In genomic region chr17:38885728-38886642, GRCh38 we compare ENCODE assay signal across 9 cellular contexts. TPM values are rescaled to one million over a fixed set of nuclear protein-coding genes. Genes with fewer than 3 reads are reported as not detected.
DNase-seq lines count a peak whose midpoint lies in the region; ATAC-seq, FAIRE-seq and TF ChIP-seq lines count a peak whose summit lies in the region.
"Had no signal": no experiment of that assay in that cellular context is flagged by ENCODE, and none has a peak within 500 bp of the region (broad histone marks: within the 10 kb centered on the region; RNA-seq: fewer than 3 reads in every experiment).

No MANE protein-coding gene starts in this region.

- no peak overlapping the region for H2BK120ac ChIP-seq in H1 (replicated peaks; ENCODE audit: low read depth, low read length)

- no peaks in the 10 kb centered on the region for H3K9me3 ChIP-seq in DND-41 (ENCODE audit: insufficient read depth, low read length, severe bottlenecking)
- no peaks in the 10 kb centered on the region for H3K9me3 ChIP-seq in H1 (ENCODE audit: insufficient read depth in 2 of 2, low read depth in 1 of 2, low read length in 1 of 2)

- peaks cover 77% of the 10 kb centered on the region for H4K20me1 ChIP-seq in DND-41 (ENCODE audit: insufficient read depth, low read length)
- peaks cover 7 to 13% of the 10 kb centered on the region in 2 experiments for H4K20me1 ChIP-seq in H1 (replicated peaks in 1 of 2; ENCODE audit: control insufficient read depth in 1 of 2, insufficient read depth in 2 of 2, low read length in 2 of 2)

- no peak overlapping the region for H3K18ac ChIP-seq in H1 (ENCODE audit: extremely low read depth, low read length)

- H3K4me1 ChIP-seq in DND-41 (ENCODE audit: insufficient read depth, low read length) (no peaks in the 10 kb centered on the region), H1 (replicated peaks in 1 of 4; ENCODE audit: control insufficient read depth in 3 of 4, insufficient read depth in 4 of 4, low read length in 3 of 4) (peaks cover 14 to 32% (median 25%) of the 10 kb centered on the region in 4 experiments)

- no peak overlapping the region for H3K4ac ChIP-seq in H1 (replicated peaks; ENCODE audit: insufficient read length, low read depth, low read length)

- peak overlapping the region; percentile 48; the same call in 1 of the 2 replicates for H2BK5ac ChIP-seq in H1 (ENCODE audit: low read depth, low read length)

- no peak overlapping the region for H3K56ac ChIP-seq in H1 (replicated peaks; ENCODE audit: insufficient read length, low read depth, low read length)

- H2BK12ac ChIP-seq in H1 (ENCODE audit: low read depth, low read length), result no peak overlapping the region

- no peak overlapping the region for H2BK15ac ChIP-seq in H1 (ENCODE audit: low read length)

- H2BK20ac ChIP-seq in H1 (ENCODE audit: low read length), result no peak overlapping the region

- H3K23ac ChIP-seq in H1 (ENCODE audit: insufficient read length), result no peak overlapping the region

- H3K9ac ChIP-seq in DND-41 (ENCODE audit: low read depth, low read length) (no peak overlapping the region), H1 (replicated peaks in 1 of 4; ENCODE audit: extremely low read depth in 1 of 4, low read depth in 3 of 4, low read length in 3 of 4) (no peak overlapping the region; a peak in 1 of 7 replicates)

- FAIRE-seq in H1 (lab: Jason Lieb, UNC), result no peak
- FAIRE-seq: GM18507 had no signal

- no peak overlapping the region for H4K5ac ChIP-seq in H1 (ENCODE audit: insufficient read length, low read depth, low read length)

- POLR2A ChIA-PET in H1 (lab: Charles Lee; ENCODE audit: partially characterized antibody), result interaction anchor here (0.6 to 12.6 kb wide), 17 partner anchors 8 to 562 kb away, joined by 3 to 143 read pairs (median 3); partner anchors contain the start of genes LASP1, LASP1NB, RPL19 and RPL23

- 64 to 100% methylated on average over 3 to 8 of the region's 11 CpGs for WGBS in H1 (ENCODE audit: extremely low coverage in 1 of 2, insufficient coverage in 1 of 2, insufficient read length in 1 of 2, insufficient replicate concordance in 2 of 2, low coverage in 1 of 2, low lambda C conversion rate in 2 of 2, missing lambda C conversion rate in 1 of 2), 2 experiments

- TF ChIP-seq RAD21 in H1 (IDR thresholded peaks at IDR 0.05 in 1 of 2, conservative IDR thresholded peaks at IDR 0.05 in 1 of 2; ENCODE audit: low read depth in 2 of 2, low read length in 2 of 2), result no peak

- H4K8ac ChIP-seq in H1 (ENCODE audit: extremely low read depth, insufficient read depth, low read length), result no peak overlapping the region

- peaks cover 21% of the 10 kb centered on the region for H3K79me1 ChIP-seq in H1 (ENCODE audit: low read depth, low read length)

- H3K4me2 ChIP-seq in DND-41 (ENCODE audit: insufficient read depth, low read length), result no peak overlapping the region
- H3K4me2 ChIP-seq in H1 (ENCODE audit: insufficient read depth in 1 of 2, low read depth in 2 of 2, low read length in 2 of 2), result peak overlapping the region in 1 of 2 experiments; percentile 47; a peak in 3 of 4 replicates

- H3K36me3 ChIP-seq in DND-41 (ENCODE audit: insufficient read depth, low read length), result peaks cover 87% of the 10 kb centered on the region
- H3K36me3 ChIP-seq in H1 (ENCODE audit: control insufficient read depth in 2 of 4, insufficient read depth in 4 of 4, low read length in 3 of 4), result peaks cover 0 to 7% (median 2%) of the 10 kb centered on the region in 4 experiments; a peak in 5 of 8 replicates

- H3K79me2 ChIP-seq in DND-41 (ENCODE audit: insufficient read depth, low read length) (peaks cover 81% of the 10 kb centered on the region), H1 (ENCODE audit: control insufficient read depth in 1 of 2, insufficient read depth in 2 of 2, low read length in 2 of 2) (peaks cover 6 to 70% of the 10 kb centered on the region in 2 experiments; a peak in 3 of 4 replicates)

- no peak overlapping the region for H3K14ac ChIP-seq in H1 (ENCODE audit: insufficient read length)

- no peaks in the 10 kb centered on the region for H3K23me2 ChIP-seq in H1 (ENCODE audit: low read depth, low read length)

- no peak overlapping the region for H4K91ac ChIP-seq in H1 (replicated peaks; ENCODE audit: insufficient read length, low read length)

- H2AFZ ChIP-seq in DND-41 (ENCODE audit: low read depth, low read length), result no peak overlapping the region
- H2AFZ ChIP-seq in H1 (ENCODE audit: low read length), result no peak overlapping the region

- TF ChIP-seq POLR2A in H1 (IDR thresholded peaks at IDR 0.05; ENCODE audit: control extremely low read depth in 1 of 2, low read depth in 2 of 2, low read length in 2 of 2), result no peak

- no peak overlapping the region for H3K4me3 ChIP-seq in DND-41 (ENCODE audit: low read depth in 1 of 2, low read length in 2 of 2)
- peak overlapping the region in 1 of 4 experiments; percentile 0; a peak in 1 of 8 replicates for H3K4me3 ChIP-seq in H1 (ENCODE audit: extremely low read depth in 1 of 4, insufficient read depth in 2 of 4, low read depth in 3 of 4, low read length in 4 of 4)

- CTCF ChIA-PET in H1 (lab: Charles Lee; ENCODE audit: partially characterized antibody), result interaction anchor here (0.8 to 4.0 kb wide), 13 partner anchors 9 to 358 kb away, joined by 3 to 26 read pairs (median 5); partner anchors contain the start of genes LASP1 and LASP1NB

- peak overlapping the region; percentile 36; the same call in 1 of the 2 replicates for H3K27ac ChIP-seq in DND-41 (ENCODE audit: low read length)
- H3K27ac ChIP-seq in H1 (ENCODE audit: low read depth, low read length), result no peak overlapping the region

- ATAC-seq in DND-41 (ENCODE audit: insufficient read depth, low read depth), result no peak
- ATAC-seq in GM18511 (IDR thresholded peaks at IDR 0.05; ENCODE audit: unreplicated experiment), result no peak
- ATAC-seq in HG03097 (IDR thresholded peaks at IDR 0.05; ENCODE audit: low FRiP score, unreplicated experiment), result no peak
- no peak for ATAC-seq in HG03045 (IDR thresholded peaks at IDR 0.05; ENCODE audit: unreplicated experiment)

- H3K27me3 ChIP-seq in DND-41 (ENCODE audit: insufficient read depth, low read length, poor library complexity), result no peaks in the 10 kb centered on the region
- no peaks in the 10 kb centered on the region for H3K27me3 ChIP-seq in H1 (replicated peaks in 1 of 4; ENCODE audit: control insufficient read depth in 3 of 4, extremely low read depth in 1 of 4, insufficient read depth in 3 of 4, low read length in 3 of 4)

- DNase-seq in DND-41, result no peak
- peak; percentile 99 for DNase-seq in NCI-H82 (lab: John Stamatoyannopoulos, UW)
- DNase-seq in H1 (ENCODE audit: low read depth in 1 of 2, low spot score in 2 of 2), result no peak
- DNase-seq in occipital lobe (lab: John Stamatoyannopoulos, UW), result peak; percentile 59
- DNase-seq in HCEC 1CT, result no peak

- TF ChIP-seq CTCF in DND-41 (IDR thresholded peaks at IDR 0.05; ENCODE audit: borderline replicate concordance, extremely low read depth, low read length, poor library complexity, severe bottlenecking), result no peak
- no peak for TF ChIP-seq CTCF in H1 (IDR thresholded peaks at IDR 0.05; ENCODE audit: control extremely low read depth in 1 of 3, insufficient read depth in 1 of 3, low read depth in 1 of 3, low read length in 3 of 3)

- H2AK5ac ChIP-seq in H1 (ENCODE audit: low read depth, low read length), result no peak overlapping the region; the same call in 1 of the 2 replicates

- TF ChIP-seq EP300 in H1 (IDR thresholded peaks at IDR 0.05; ENCODE audit: borderline replicate concordance in 1 of 2, low read depth in 2 of 2, low read length in 2 of 2), result no peak

TF ChIP-seq in H1, 55 proteins besides CTCF, POLR2A, EP300 and RAD21:
- TF ChIP-seq, protein P1, sequence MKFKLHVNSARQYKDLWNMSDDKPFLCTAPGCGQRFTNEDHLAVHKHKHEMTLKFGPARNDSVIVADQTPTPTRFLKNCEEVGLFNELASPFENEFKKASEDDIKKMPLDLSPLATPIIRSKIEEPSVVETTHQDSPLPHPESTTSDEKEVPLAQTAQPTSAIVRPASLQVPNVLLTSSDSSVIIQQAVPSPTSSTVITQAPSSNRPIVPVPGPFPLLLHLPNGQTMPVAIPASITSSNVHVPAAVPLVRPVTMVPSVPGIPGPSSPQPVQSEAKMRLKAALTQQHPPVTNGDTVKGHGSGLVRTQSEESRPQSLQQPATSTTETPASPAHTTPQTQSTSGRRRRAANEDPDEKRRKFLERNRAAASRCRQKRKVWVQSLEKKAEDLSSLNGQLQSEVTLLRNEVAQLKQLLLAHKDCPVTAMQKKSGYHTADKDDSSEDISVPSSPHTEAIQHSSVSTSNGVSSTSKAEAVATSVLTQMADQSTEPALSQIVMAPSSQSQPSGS (IDR thresholded peaks at IDR 0.05; ENCODE audit: low read length), result no peak
- peak; percentile 83 for TF ChIP-seq JUND (IDR thresholded peaks at IDR 0.05; ENCODE audit: low read length)
TF ChIP-seq in H1: peak in this region for 1.

RNA-seq across cellular contexts. Expression of gene LASP1, which starts 16.1 kb away (rescaled TPM):
- total RNA-seq in H1 (2021; fragmentation: NEBNext Ultra II Directional; extraction: Animal tissue kit (Norgen Biotek cat#: 25700)), result 170 and 180 TPM in 2 replicates
- 114 and 182 TPM in 2 replicates for polyA plus RNA-seq in H1 (2011; rRNA removed)
- polyA plus RNA-seq in H1 (2011; cell fraction: cytosol; rRNA removed), result 97.6 TPM
- polyA plus RNA-seq in H1 (2011; cell fraction: nucleus; rRNA removed), result 95.0 TPM
- polyA plus RNA-seq in H1 (2012, experiment 1 of 2), result 127 to 134 TPM (median 129 TPM) in 4 replicates
- 154 TPM for polyA plus RNA-seq in H1 (2012, experiment 2 of 2)
- polyA plus RNA-seq in H1 (2013, experiment 1 of 2), result 98.7 TPM
- polyA plus RNA-seq in H1 (2013, experiment 2 of 2), result 97.2 TPM
- polyA minus RNA-seq in H1 (2011; rRNA and poly(A)+ RNA removed), result 95.4 and 104 TPM in 2 replicates
- 106 TPM for polyA minus RNA-seq in H1 (2011; cell fraction: cytosol; rRNA and poly(A)+ RNA removed)
- polyA minus RNA-seq in H1 (2011; cell fraction: nucleus; rRNA and poly(A)+ RNA removed), result 55.4 TPM
- total RNA-seq in occipital lobe, result 49.4 TPM

RNA-seq across cellular contexts. Expression of gene RPL23, which starts 32.5 kb away (rescaled TPM):
- 2,091 and 2,148 TPM in 2 replicates for total RNA-seq in H1 (2021; fragmentation: NEBNext Ultra II Directional; extraction: Animal tissue kit (Norgen Biotek cat#: 25700))
- 1,486 and 2,502 TPM in 2 replicates for polyA plus RNA-seq in H1 (2011; rRNA removed)
- polyA plus RNA-seq in H1 (2011; cell fraction: cytosol; rRNA removed), result 3,173 TPM
- polyA plus RNA-seq in H1 (2011; cell fraction: nucleus; rRNA removed), result 510 TPM
- 2,897 to 3,886 TPM (median 3,522 TPM) in 4 replicates for polyA plus RNA-seq in H1 (2012, experiment 1 of 2)
- 3,306 TPM for polyA plus RNA-seq in H1 (2012, experiment 2 of 2)
- polyA plus RNA-seq in H1 (2013, experiment 1 of 2), result 4,125 TPM
- polyA plus RNA-seq in H1 (2013, experiment 2 of 2), result 4,130 TPM
- 442 and 458 TPM in 2 replicates for polyA minus RNA-seq in H1 (2011; rRNA and poly(A)+ RNA removed)
- polyA minus RNA-seq in H1 (2011; cell fraction: cytosol; rRNA and poly(A)+ RNA removed), result 903 TPM
- polyA minus RNA-seq in H1 (2011; cell fraction: nucleus; rRNA and poly(A)+ RNA removed), result 264 TPM
- 1,678 TPM for total RNA-seq in occipital lobe

Comparison
In these comparisons a context has a peak if more than half of its experiments do, and no peak if none do; other contexts are left out.
1. DNase-seq: peak in NCI-H82 (single experiment) and occipital lobe (single experiment); none in DND-41 (single experiment), H1 (0 of 2) and HCEC 1CT (single experiment).